In genomic region chr21:39867198-39867650, GRCh38 we compare ENCODE assay signal across 8 cellular contexts. TPM values are rescaled to one million over a fixed set of nuclear protein-coding genes. Genes with fewer than 3 reads are reported as not detected.
A peak's percentile ranks its signal among the peaks of the same experiment; 100 is the strongest.
DNase-seq lines count a peak whose midpoint lies in the region; ATAC-seq and FAIRE-seq lines count a peak whose summit lies in the region.

PCP4 (plus strand) TSS chr21:39867438; CDS start chr21:39867502, 64 bp downstream.

- H3K36me3 ChIP-seq in BLaER1, result no peaks in the 10 kb centered on the region

- DNase-seq in H4 (ENCODE audit: low spot score), result peak; percentile 34
- peak; percentile 96 for DNase-seq in NCI-H345 (lab: John Stamatoyannopoulos, UW)
- peak; percentile 12 for DNase-seq in activated T-helper 2 cell treated with anti-CD3 and anti-CD28 coated beads, Interferon-gamma antibody, Interleukin-2, Interleukin-4, amounts not matched to agents 10 μg/mL and 5 μg/mL and 100 μg/mL, durations not matched to agents 14 hours and 24 hours and 36 hours (ENCODE audit: low spot score)
- DNase-seq in right cardiac atrium, result peak in 2 of 3 donors; percentile 26 to 61
- peak; percentile 83 for DNase-seq in retina
- DNase-seq in GM19239 (ENCODE audit: insufficient read length, low spot score), result no peak
- no peak for DNase-seq in GM19240 (ENCODE audit: insufficient read length, low spot score)

- H3K4me1 ChIP-seq in BLaER1 (no peaks in the 10 kb centered on the region), right cardiac atrium (ENCODE audit: control insufficient read depth, insufficient read depth, low read length) (no peaks in the 10 kb centered on the region)

- intact Hi-C loops in activated T-helper 2 cell treated with anti-CD3 and anti-CD28 coated beads, Interferon-gamma antibody, Interleukin-2, Interleukin-4, amounts not matched to agents 10 μg/mL and 5 μg/mL and 100 μg/mL, durations not matched to agents 14 hours and 24 hours and 36 hours (cut with micrococcal nuclease), result no loop called here
- intact Hi-C loops in right cardiac atrium (cut with DNase I), result loop anchor here in 2 of 4 donors (5.0 to 10.0 kb wide), 2 partner anchors 255 to 258 kb away; no protein-coding TSS in a partner anchor

- no peak within 1 kb of the TSS for H3K27ac ChIP-seq in BLaER1
- H3K27ac ChIP-seq in right cardiac atrium (ENCODE audit: low read length), result no peak within 1 kb of the TSS

- H3K27ac Mint-ChIP-seq in activated T-helper 2 cell treated with anti-CD3 and anti-CD28 coated beads, Interferon-gamma antibody, Interleukin-2, Interleukin-4, amounts not matched to agents 10 μg/mL and 5 μg/mL and 100 μg/mL, durations not matched to agents 14 hours and 24 hours and 36 hours, result no peak within 1 kb of the TSS

- H3K4me3 Mint-ChIP-seq in activated T-helper 2 cell treated with anti-CD3 and anti-CD28 coated beads, Interferon-gamma antibody, Interleukin-2, Interleukin-4, amounts not matched to agents 10 μg/mL and 5 μg/mL and 100 μg/mL, durations not matched to agents 14 hours and 24 hours and 36 hours (ENCODE audit: low read depth), result no peak within 1 kb of the TSS

- no peak for ATAC-seq in right cardiac atrium

- peak within 1 kb of the TSS; percentile 25; the same call in 1 of the 2 replicates for H3K4me2 ChIP-seq in BLaER1

- H4K20me1 ChIP-seq in BLaER1, result no peaks in the 10 kb centered on the region

- no peaks in the 10 kb centered on the region for H3K27me3 Mint-ChIP-seq in activated T-helper 2 cell treated with anti-CD3 and anti-CD28 coated beads, Interferon-gamma antibody, Interleukin-2, Interleukin-4, amounts not matched to agents 10 μg/mL and 5 μg/mL and 100 μg/mL, durations not matched to agents 14 hours and 24 hours and 36 hours (ENCODE audit: low read depth)

- no peaks in the 10 kb centered on the region for H3K4me1 Mint-ChIP-seq in activated T-helper 2 cell treated with anti-CD3 and anti-CD28 coated beads, Interferon-gamma antibody, Interleukin-2, Interleukin-4, amounts not matched to agents 10 μg/mL and 5 μg/mL and 100 μg/mL, durations not matched to agents 14 hours and 24 hours and 36 hours (ENCODE audit: low read depth)

- no peak for FAIRE-seq in GM19239 (lab: Jason Lieb, UNC)

- no peak within 1 kb of the TSS for H3K4me3 ChIP-seq in BLaER1
- no peak within 1 kb of the TSS for H3K4me3 ChIP-seq in right cardiac atrium (ENCODE audit: low read length)

- no peaks in the 10 kb centered on the region for H3K27me3 ChIP-seq in BLaER1
- no peaks in the 10 kb centered on the region for H3K27me3 ChIP-seq in right cardiac atrium (ENCODE audit: control insufficient read depth, insufficient read depth)

- H3K9me3 ChIP-seq in BLaER1 (no peaks in the 10 kb centered on the region), right cardiac atrium (ENCODE audit: control insufficient read depth, low read length) (no peaks in the 10 kb centered on the region)

- H3K9me3 Mint-ChIP-seq in activated T-helper 2 cell treated with anti-CD3 and anti-CD28 coated beads, Interferon-gamma antibody, Interleukin-2, Interleukin-4, amounts not matched to agents 10 μg/mL and 5 μg/mL and 100 μg/mL, durations not matched to agents 14 hours and 24 hours and 36 hours, result no peaks in the 10 kb centered on the region

- 13% methylated on average over 14 of the region's 14 CpGs for WGBS in right cardiac atrium

- H3K36me3 Mint-ChIP-seq in activated T-helper 2 cell treated with anti-CD3 and anti-CD28 coated beads, Interferon-gamma antibody, Interleukin-2, Interleukin-4, amounts not matched to agents 10 μg/mL and 5 μg/mL and 100 μg/mL, durations not matched to agents 14 hours and 24 hours and 36 hours (ENCODE audit: low read depth), result no peaks in the 10 kb centered on the region

- no peak within 1 kb of the TSS for H3K9ac ChIP-seq in BLaER1

RNA-seq across cellular contexts. Expression of gene PCP4, which starts in this region (rescaled TPM):
- not detected in 2 replicates for total RNA-seq in H4 (2014; rRNA removed; shearing (Covaris generic))
- total RNA-seq in activated T-helper 2 cell treated with anti-CD3 and anti-CD28 coated beads, Interferon-gamma antibody, Interleukin-2, Interleukin-4, amounts not matched to agents 10 μg/mL and 5 μg/mL and 100 μg/mL, durations not matched to agents 14 hours and 24 hours and 36 hours, result not detected in 2 replicates
- 1 to 10 TPM; 3.9 to 7.5 (median 5.4) TPM for total RNA-seq in right cardiac atrium
- 6.0 TPM for polyA plus RNA-seq in right cardiac atrium

Comparison
In these comparisons a context has a peak if more than half of its experiments do, and no peak if none do; other contexts are left out.
1. Peak in DNase-seq in H4; RNA of the gene not detected or under 1 TPM.
2. Peak in DNase-seq in activated T-helper 2 cell treated with anti-CD3 and anti-CD28 coated beads, Interferon-gamma antibody, Interleukin-2, Interleukin-4, amounts not matched to agents 10 μg/mL and 5 μg/mL and 100 μg/mL, durations not matched to agents 14 hours and 24 hours and 36 hours; RNA of the gene not detected or under 1 TPM.
3. DNase-seq: peak in NCI-H345 (single experiment), right cardiac atrium (2 of 3) and retina (single experiment); none in GM19239 (single experiment) and GM19240 (single experiment).